1 cellular context compared by ENCODE assay signal in the genomic region with DNA sequence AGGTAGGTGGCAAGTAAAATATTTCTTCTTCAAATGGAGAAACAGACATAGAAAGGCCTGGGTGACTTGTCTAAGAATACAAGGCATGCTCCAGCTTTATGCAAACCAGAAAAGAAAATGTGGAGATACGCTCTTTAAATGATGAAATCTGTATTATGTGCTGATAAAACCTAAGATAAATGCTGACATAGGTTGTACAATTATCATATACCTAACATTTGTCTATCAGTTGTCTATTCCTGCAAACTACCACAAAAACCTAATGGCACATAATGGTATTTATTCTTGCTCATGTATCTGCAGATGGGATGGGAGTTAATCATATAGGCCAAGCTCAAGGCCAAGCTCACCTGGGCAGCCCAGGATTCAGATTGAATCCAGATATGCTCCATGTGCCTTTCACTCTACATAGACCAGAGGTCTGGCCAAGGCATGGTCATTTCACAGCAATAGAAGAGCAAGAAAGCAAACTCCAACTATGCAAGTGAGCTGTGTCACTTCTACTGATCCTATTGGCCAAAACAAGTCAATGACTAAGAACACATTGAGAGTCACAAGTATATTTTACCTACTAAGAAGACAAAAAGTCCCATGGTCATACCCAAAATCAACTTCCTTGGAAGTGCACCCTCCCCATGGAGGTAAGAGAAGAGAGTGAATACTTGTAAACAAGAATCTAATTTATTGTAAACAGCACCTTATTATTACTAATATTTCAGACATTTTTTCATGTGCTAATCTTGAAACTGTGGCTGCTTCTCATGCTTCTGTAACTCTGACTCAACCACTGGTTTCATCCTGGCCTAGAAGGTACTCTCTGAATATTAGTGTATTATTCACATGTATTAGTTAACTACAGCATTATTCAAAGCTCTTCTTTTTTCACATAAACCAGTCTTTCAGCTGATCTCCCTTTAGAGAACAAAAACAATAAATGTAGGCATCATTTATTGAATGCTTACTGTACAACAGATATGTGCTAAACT.
TF ChIP-seq lines count a peak whose summit lies in the region.

No MANE protein-coding gene starts in this region.

TF ChIP-seq in GM12878, 131 proteins besides CTCF, POLR2A, EP300 and RAD21 (continued from another document):
- TF ChIP-seq MYC (IDR thresholded peaks at IDR 0.05; ENCODE audit: insufficient read depth, insufficient read length, insufficient replicate concordance, low read length, severe bottlenecking) (no peak), CEBPB (IDR thresholded peaks at IDR 0.05; ENCODE audit: borderline replicate concordance in 1 of 2, low read depth in 2 of 2, low read length in 2 of 2) (no peak), RFX5 (IDR thresholded peaks at IDR 0.05; ENCODE audit: low read depth, low read length) (no peak), NR2C1 (IDR thresholded peaks at IDR 0.05) (no peak), NR2C2 (IDR thresholded peaks at IDR 0.05; ENCODE audit: borderline replicate concordance, control insufficient read depth, insufficient read length, low read depth) (no peak), RUNX3 (IDR thresholded peaks at IDR 0.05; ENCODE audit: low read length) (peak; percentile 27; the same call in 1 of the 2 replicates), CBX3 (IDR thresholded peaks at IDR 0.05; ENCODE audit: borderline replicate concordance, low read depth) (no peak), MTA2 (IDR thresholded peaks at IDR 0.05; ENCODE audit: low read depth) (no peak), ZNF384 (IDR thresholded peaks at IDR 0.05; ENCODE audit: borderline replicate concordance, low read depth, low read length) (no peak), SREBF1 (IDR thresholded peaks at IDR 0.05; ENCODE audit: low read length) (no peak), HDAC2 (IDR thresholded peaks at IDR 0.05) (no peak), BMI1 (IDR thresholded peaks at IDR 0.05; ENCODE audit: borderline replicate concordance) (no peak), FOXK2 (IDR thresholded peaks at IDR 0.05) (no peak), NBN (IDR thresholded peaks at IDR 0.05) (no peak), RELA (IDR thresholded peaks at IDR 0.05; ENCODE audit: borderline replicate concordance, partially characterized antibody) (no peak), JUNB (IDR thresholded peaks at IDR 0.05) (peak; percentile 57), SMAD1 (IDR thresholded peaks at IDR 0.05; ENCODE audit: low read depth, partially characterized antibody) (no peak), NFIC (IDR thresholded peaks at IDR 0.05; ENCODE audit: low read depth, low read length) (peak; percentile 19; the same call in 1 of the 2 replicates), NRF1 (conservative IDR thresholded peaks at IDR 0.05; ENCODE audit: low read depth, low read length) (no peak), FOXM1 (IDR thresholded peaks at IDR 0.05; ENCODE audit: low read depth, low read length) (peak; percentile 39; the same call in 1 of the 2 replicates), SMARCA5 (IDR thresholded peaks at IDR 0.05) (no peak), ESRRA (IDR thresholded peaks at IDR 0.05; ENCODE audit: low read length) (no peak), KDM1A (IDR thresholded peaks at IDR 0.05; ENCODE audit: borderline replicate concordance) (no peak), SUZ12 (IDR thresholded peaks at IDR 0.05; ENCODE audit: unreplicated experiment) (no peak), MEF2A (IDR thresholded peaks at IDR 0.05; ENCODE audit: insufficient read depth, low read depth, low read length) (no peak)
- TF ChIP-seq, protein P1, sequence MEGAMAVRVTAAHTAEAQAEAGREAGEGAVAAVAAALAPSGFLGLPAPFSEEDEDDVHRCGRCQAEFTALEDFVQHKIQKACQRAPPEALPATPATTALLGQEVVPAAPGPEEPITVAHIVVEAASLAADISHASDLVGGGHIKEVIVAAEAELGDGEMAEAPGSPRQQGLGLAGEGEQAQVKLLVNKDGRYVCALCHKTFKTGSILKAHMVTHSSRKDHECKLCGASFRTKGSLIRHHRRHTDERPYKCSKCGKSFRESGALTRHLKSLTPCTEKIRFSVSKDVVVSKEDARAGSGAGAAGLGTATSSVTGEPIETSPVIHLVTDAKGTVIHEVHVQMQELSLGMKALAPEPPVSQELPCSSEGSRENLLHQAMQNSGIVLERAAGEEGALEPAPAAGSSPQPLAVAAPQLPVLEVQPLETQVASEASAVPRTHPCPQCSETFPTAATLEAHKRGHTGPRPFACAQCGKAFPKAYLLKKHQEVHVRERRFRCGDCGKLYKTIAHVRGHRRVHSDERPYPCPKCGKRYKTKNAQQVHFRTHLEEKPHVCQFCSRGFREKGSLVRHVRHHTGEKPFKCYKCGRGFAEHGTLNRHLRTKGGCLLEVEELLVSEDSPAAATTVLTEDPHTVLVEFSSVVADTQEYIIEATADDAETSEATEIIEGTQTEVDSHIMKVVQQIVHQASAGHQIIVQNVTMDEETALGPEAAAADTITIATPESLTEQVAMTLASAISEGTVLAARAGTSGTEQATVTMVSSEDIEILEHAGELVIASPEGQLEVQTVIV (IDR thresholded peaks at IDR 0.05; ENCODE audit: borderline replicate concordance, partially characterized antibody) = no peak
- TF ChIP-seq, protein P2, sequence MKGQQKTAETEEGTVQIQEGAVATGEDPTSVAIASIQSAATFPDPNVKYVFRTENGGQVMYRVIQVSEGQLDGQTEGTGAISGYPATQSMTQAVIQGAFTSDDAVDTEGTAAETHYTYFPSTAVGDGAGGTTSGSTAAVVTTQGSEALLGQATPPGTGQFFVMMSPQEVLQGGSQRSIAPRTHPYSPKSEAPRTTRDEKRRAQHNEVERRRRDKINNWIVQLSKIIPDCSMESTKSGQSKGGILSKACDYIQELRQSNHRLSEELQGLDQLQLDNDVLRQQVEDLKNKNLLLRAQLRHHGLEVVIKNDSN (IDR thresholded peaks at IDR 0.05; ENCODE audit: borderline replicate concordance, extremely low read length, insufficient read depth, low read depth, low read length) = no peak
- TF ChIP-seq, protein P3, sequence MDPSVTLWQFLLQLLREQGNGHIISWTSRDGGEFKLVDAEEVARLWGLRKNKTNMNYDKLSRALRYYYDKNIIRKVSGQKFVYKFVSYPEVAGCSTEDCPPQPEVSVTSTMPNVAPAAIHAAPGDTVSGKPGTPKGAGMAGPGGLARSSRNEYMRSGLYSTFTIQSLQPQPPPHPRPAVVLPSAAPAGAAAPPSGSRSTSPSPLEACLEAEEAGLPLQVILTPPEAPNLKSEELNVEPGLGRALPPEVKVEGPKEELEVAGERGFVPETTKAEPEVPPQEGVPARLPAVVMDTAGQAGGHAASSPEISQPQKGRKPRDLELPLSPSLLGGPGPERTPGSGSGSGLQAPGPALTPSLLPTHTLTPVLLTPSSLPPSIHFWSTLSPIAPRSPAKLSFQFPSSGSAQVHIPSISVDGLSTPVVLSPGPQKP (IDR thresholded peaks at IDR 0.05; ENCODE audit: low read depth, low read length) = no peak
- TF ChIP-seq, protein P4, sequence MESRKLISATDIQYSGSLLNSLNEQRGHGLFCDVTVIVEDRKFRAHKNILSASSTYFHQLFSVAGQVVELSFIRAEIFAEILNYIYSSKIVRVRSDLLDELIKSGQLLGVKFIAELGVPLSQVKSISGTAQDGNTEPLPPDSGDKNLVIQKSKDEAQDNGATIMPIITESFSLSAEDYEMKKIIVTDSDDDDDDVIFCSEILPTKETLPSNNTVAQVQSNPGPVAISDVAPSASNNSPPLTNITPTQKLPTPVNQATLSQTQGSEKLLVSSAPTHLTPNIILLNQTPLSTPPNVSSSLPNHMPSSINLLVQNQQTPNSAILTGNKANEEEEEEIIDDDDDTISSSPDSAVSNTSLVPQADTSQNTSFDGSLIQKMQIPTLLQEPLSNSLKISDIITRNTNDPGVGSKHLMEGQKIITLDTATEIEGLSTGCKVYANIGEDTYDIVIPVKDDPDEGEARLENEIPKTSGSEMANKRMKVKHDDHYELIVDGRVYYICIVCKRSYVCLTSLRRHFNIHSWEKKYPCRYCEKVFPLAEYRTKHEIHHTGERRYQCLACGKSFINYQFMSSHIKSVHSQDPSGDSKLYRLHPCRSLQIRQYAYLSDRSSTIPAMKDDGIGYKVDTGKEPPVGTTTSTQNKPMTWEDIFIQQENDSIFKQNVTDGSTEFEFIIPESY (IDR thresholded peaks at IDR 0.05) = no peak
- TF ChIP-seq, protein P5, sequence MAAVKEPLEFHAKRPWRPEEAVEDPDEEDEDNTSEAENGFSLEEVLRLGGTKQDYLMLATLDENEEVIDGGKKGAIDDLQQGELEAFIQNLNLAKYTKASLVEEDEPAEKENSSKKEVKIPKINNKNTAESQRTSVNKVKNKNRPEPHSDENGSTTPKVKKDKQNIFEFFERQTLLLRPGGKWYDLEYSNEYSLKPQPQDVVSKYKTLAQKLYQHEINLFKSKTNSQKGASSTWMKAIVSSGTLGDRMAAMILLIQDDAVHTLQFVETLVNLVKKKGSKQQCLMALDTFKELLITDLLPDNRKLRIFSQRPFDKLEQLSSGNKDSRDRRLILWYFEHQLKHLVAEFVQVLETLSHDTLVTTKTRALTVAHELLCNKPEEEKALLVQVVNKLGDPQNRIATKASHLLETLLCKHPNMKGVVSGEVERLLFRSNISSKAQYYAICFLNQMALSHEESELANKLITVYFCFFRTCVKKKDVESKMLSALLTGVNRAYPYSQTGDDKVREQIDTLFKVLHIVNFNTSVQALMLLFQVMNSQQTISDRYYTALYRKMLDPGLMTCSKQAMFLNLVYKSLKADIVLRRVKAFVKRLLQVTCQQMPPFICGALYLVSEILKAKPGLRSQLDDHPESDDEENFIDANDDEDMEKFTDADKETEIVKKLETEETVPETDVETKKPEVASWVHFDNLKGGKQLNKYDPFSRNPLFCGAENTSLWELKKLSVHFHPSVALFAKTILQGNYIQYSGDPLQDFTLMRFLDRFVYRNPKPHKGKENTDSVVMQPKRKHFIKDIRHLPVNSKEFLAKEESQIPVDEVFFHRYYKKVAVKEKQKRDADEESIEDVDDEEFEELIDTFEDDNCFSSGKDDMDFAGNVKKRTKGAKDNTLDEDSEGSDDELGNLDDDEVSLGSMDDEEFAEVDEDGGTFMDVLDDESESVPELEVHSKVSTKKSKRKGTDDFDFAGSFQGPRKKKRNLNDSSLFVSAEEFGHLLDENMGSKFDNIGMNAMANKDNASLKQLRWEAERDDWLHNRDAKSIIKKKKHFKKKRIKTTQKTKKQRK (IDR thresholded peaks at IDR 0.05; ENCODE audit: low read depth, low read length) = no peak
- TF ChIP-seq, protein P6, sequence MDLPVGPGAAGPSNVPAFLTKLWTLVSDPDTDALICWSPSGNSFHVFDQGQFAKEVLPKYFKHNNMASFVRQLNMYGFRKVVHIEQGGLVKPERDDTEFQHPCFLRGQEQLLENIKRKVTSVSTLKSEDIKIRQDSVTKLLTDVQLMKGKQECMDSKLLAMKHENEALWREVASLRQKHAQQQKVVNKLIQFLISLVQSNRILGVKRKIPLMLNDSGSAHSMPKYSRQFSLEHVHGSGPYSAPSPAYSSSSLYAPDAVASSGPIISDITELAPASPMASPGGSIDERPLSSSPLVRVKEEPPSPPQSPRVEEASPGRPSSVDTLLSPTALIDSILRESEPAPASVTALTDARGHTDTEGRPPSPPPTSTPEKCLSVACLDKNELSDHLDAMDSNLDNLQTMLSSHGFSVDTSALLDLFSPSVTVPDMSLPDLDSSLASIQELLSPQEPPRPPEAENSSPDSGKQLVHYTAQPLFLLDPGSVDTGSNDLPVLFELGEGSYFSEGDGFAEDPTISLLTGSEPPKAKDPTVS (IDR thresholded peaks at IDR 0.05; ENCODE audit: low read depth, low read length) = no peak
- TF ChIP-seq, protein P7, sequence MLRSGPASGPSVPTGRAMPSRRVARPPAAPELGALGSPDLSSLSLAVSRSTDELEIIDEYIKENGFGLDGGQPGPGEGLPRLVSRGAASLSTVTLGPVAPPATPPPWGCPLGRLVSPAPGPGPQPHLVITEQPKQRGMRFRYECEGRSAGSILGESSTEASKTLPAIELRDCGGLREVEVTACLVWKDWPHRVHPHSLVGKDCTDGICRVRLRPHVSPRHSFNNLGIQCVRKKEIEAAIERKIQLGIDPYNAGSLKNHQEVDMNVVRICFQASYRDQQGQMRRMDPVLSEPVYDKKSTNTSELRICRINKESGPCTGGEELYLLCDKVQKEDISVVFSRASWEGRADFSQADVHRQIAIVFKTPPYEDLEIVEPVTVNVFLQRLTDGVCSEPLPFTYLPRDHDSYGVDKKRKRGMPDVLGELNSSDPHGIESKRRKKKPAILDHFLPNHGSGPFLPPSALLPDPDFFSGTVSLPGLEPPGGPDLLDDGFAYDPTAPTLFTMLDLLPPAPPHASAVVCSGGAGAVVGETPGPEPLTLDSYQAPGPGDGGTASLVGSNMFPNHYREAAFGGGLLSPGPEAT (IDR thresholded peaks at IDR 0.05; ENCODE audit: low read depth) = 0 out of 2 replicates have a peak, but pooled peaks have one; percentile 27
